ENCODE assay signal across 4 cellular contexts in genomic region chr3:159031280-159031679, GRCh38. TPM values are rescaled to one million over a fixed set of nuclear protein-coding genes. Genes with fewer than 3 reads are reported as not detected.
"Had no signal": no experiment of that assay in that cellular context is flagged by ENCODE, and none has a peak within 500 bp of the region (broad histone marks: within the 10 kb centered on the region; RNA-seq: fewer than 3 reads in every experiment).

No MANE protein-coding gene starts in this region.

- H3K4me3 ChIP-seq: GM12878 had no signal

- DNase-seq: GDM1, GF-D8 had no signal

RNA-seq across cellular contexts. Expression of gene IQCJ, which starts 37.8 kb away (rescaled TPM):
- total RNA-seq: G401, GM12878 had no signal
